Comparison of ENCODE assay signal across 18 cellular contexts in the genomic region with DNA sequence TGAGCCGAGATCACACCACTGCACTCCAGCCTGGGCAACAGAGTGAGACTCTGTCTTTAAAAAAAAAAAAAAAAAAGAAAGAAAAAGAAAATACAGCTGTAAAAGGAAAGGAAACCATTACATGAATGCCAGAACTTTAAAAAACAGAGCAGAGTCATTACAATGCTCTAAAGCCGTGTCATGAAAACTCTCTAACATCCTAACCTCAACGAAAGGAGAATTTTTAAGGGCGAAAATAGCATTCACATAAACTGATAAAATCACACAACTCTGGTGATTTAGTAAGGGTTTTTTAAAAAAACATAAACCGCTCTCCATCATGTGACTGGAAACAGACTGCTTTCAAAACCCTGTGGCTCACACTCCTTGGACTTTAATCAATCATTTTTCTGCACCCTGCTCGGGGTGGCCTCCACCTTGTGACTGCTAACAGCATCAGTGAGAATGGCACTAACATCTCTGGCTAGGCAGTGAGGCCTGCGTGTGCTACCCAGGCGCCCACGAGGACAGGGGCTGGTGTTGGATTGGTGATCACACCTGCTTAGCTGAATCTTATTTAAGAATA. TPM values are rescaled to one million over a fixed set of nuclear protein-coding genes. Genes with fewer than 3 reads are reported as not detected.
A peak's percentile ranks its signal among the peaks of the same experiment; 100 is the strongest.
DNase-seq lines count a peak whose midpoint lies in the region; ATAC-seq and FAIRE-seq lines count a peak whose summit lies in the region.
"Had no signal": no experiment of that assay in that cellular context is flagged by ENCODE, and none has a peak within 500 bp of the region (broad histone marks: within the 10 kb centered on the region; RNA-seq: fewer than 3 reads in every experiment).

No MANE protein-coding gene starts in this region.

- H3K9me3 Mint-ChIP-seq in activated CD4-positive, alpha-beta T cell treated with anti-CD3 and anti-CD28 coated beads for 36 hours (ENCODE audit: low read depth): no peaks in the 10 kb centered on the region
- H3K9me3 Mint-ChIP-seq in central memory CD8-positive, alpha-beta T cell: no peaks in the 10 kb centered on the region

- POLR2A ChIA-PET in activated CD4-positive, alpha-beta T cell treated with anti-CD3 and anti-CD28 coated beads for 36 hours (lab: Charles Lee): no interaction called here

- peak; percentile 62 for ATAC-seq in activated CD4-positive, alpha-beta T cell treated with anti-CD3 and anti-CD28 coated beads for 36 hours
- peak; percentile 34 for ATAC-seq in central memory CD8-positive, alpha-beta T cell (replicated peaks; ENCODE audit: extremely low read depth, poor library complexity, severe bottlenecking)
- ATAC-seq in GM21526 (IDR thresholded peaks at IDR 0.05; ENCODE audit: low FRiP score, unreplicated experiment): no peak
- ATAC-seq: right cardiac atrium had no signal

- CTCF ChIA-PET in activated CD4-positive, alpha-beta T cell treated with anti-CD3 and anti-CD28 coated beads for 36 hours (lab: Charles Lee): interaction anchor here (1.0 to 1.5 kb wide), 3 partner anchors 10 to 28 kb away, joined by 4 to 7 read pairs (median 4); no protein-coding TSS in a partner anchor

- H3K4me3 Mint-ChIP-seq in activated CD4-positive, alpha-beta T cell treated with anti-CD3 and anti-CD28 coated beads for 36 hours: peak overlapping the region; percentile 9
- H3K4me3 Mint-ChIP-seq in central memory CD8-positive, alpha-beta T cell: no peak overlapping the region

- intact Hi-C loops in activated CD4-positive, alpha-beta T cell treated with anti-CD3 and anti-CD28 coated beads for 36 hours (cut with DNase I, micrococcal nuclease): loop anchor here (10.0 kb wide), 2 partner anchors 1005 to 1805 kb away; partner anchors contain the start of gene RHBDD1 (in 1 of the 2)

- peak; percentile 58 for DNase-seq in activated CD4-positive, alpha-beta T cell treated with anti-CD3 and anti-CD28 coated beads for 36 hours
- no peak for DNase-seq in activated CD4-positive, alpha-beta T cell treated with anti-CD3 and anti-CD28 coated beads, Interleukin-2, amount 50 U/mL, for 1 hour
- DNase-seq in GM19239 (ENCODE audit: insufficient read length, low spot score): no peak
- DNase-seq in central memory CD8-positive, alpha-beta T cell (ENCODE audit: low spot score in 2 of 2): no peak
- DNase-seq in stimulated activated CD4-positive, alpha-beta T cell treated with anti-CD3 and anti-CD28 coated beads, Interleukin-4, amount 100 ng/mL, for 48 hours (ENCODE audit: low read depth in 2 of 2): peak; percentile 21 to 26
- DNase-seq in HK-2 (ENCODE audit: unreplicated experiment): no peak
- DNase-seq in NCI-H524 (lab: John Stamatoyannopoulos, UW): no peak
- DNase-seq: activated CD8-positive, alpha-beta memory T cell treated with anti-CD3 and anti-CD28 coated beads, Interleukin-2, amount 50 U/mL, for 4 hours; aorta; foreskin fibroblast; hippocampal formation; mesendoderm; NCI-H2081; NCI-H510A; right cardiac atrium; SW 1271 had no signal

- H3K27ac Mint-ChIP-seq in activated CD4-positive, alpha-beta T cell treated with anti-CD3 and anti-CD28 coated beads for 36 hours: peak overlapping the region; percentile 80
- peak overlapping the region; percentile 60 for H3K27ac Mint-ChIP-seq in central memory CD8-positive, alpha-beta T cell (ENCODE audit: low read depth)

- H3K36me3 Mint-ChIP-seq in activated CD4-positive, alpha-beta T cell treated with anti-CD3 and anti-CD28 coated beads for 36 hours (ENCODE audit: low read depth): peaks cover 44% of the 10 kb centered on the region
- peaks cover 9% of the 10 kb centered on the region for H3K36me3 Mint-ChIP-seq in central memory CD8-positive, alpha-beta T cell (ENCODE audit: insufficient read depth)

- peaks cover 84% of the 10 kb centered on the region for H3K4me1 Mint-ChIP-seq in activated CD4-positive, alpha-beta T cell treated with anti-CD3 and anti-CD28 coated beads for 36 hours
- H3K4me1 Mint-ChIP-seq in central memory CD8-positive, alpha-beta T cell: peaks cover 70% of the 10 kb centered on the region

- H3K27me3 Mint-ChIP-seq in activated CD4-positive, alpha-beta T cell treated with anti-CD3 and anti-CD28 coated beads for 36 hours: no peaks in the 10 kb centered on the region
- H3K27me3 Mint-ChIP-seq in central memory CD8-positive, alpha-beta T cell: no peaks in the 10 kb centered on the region

- FAIRE-seq in GM19239 (lab: Jason Lieb, UNC): peak; percentile 52
- FAIRE-seq: A204.1 had no signal

RNA-seq across cellular contexts. Expression of gene DOCK10, which starts 12.1 kb away (rescaled TPM):
- total RNA-seq in activated CD4-positive, alpha-beta T cell treated with anti-CD3 and anti-CD28 coated beads for 36 hours: 100 to 1,000 TPM; 177 to 196 TPM

Comparison
In these comparisons a context has a peak if more than half of its experiments do, and no peak if none do; other contexts are left out.
1. DNase-seq: peak in activated CD4-positive, alpha-beta T cell treated with anti-CD3 and anti-CD28 coated beads for 36 hours (single experiment) and stimulated activated CD4-positive, alpha-beta T cell treated with anti-CD3 and anti-CD28 coated beads, Interleukin-4, amount 100 ng/mL, for 48 hours (2 of 2); none in activated CD4-positive, alpha-beta T cell treated with anti-CD3 and anti-CD28 coated beads, Interleukin-2, amount 50 U/mL, for 1 hour (single experiment), GM19239 (single experiment), central memory CD8-positive, alpha-beta T cell (0 of 2), HK-2 (single experiment) and NCI-H524 (0 of 2).